Comparison of ENCODE assay signal across 11 cellular contexts in genomic region chr6:38155144-38155543, GRCh38.
DNase-seq lines count a peak whose midpoint lies in the region; ATAC-seq and TF ChIP-seq lines count a peak whose summit lies in the region.
"Had no signal": no experiment of that assay in that cellular context is flagged by ENCODE, and none has a peak within 500 bp of the region (broad histone marks: within the 10 kb centered on the region; RNA-seq: fewer than 3 reads in every experiment).

No MANE protein-coding gene starts in this region.

- H3K27me3 ChIP-seq in PC-9 (ENCODE audit: insufficient read depth, low read depth) (no peaks in the 10 kb centered on the region), fibroblast of lung (ENCODE audit: control insufficient read depth, insufficient read depth, low read length) (no peaks in the 10 kb centered on the region)

- H2AFZ ChIP-seq in PC-9 (no peak overlapping the region), fibroblast of lung (ENCODE audit: low read length) (no peak overlapping the region)

- H3K79me2 ChIP-seq in PC-9 (ENCODE audit: low read depth) (no peaks in the 10 kb centered on the region), fibroblast of lung (ENCODE audit: control insufficient read depth, insufficient read depth, low read length) (no peaks in the 10 kb centered on the region)

- no peak overlapping the region for H3K4me3 Mint-ChIP-seq in naive thymus-derived CD8-positive, alpha-beta T cell

- TF ChIP-seq CTCF in PC-9 (conservative IDR thresholded peaks at IDR 0.05) (no peak), fibroblast of lung (conservative IDR thresholded peaks at IDR 0.05 in 1 of 2, IDR thresholded peaks at IDR 0.05 in 1 of 2; ENCODE audit: low read depth in 1 of 2, low read length in 2 of 2) (no peak)

- H3K4me2 ChIP-seq in PC-9 (no peak overlapping the region), fibroblast of lung (ENCODE audit: extremely low read depth, insufficient read depth, low read length) (no peak overlapping the region)

- ATAC-seq in naive thymus-derived CD8-positive, alpha-beta T cell, result no peak
- ATAC-seq in HG02840 (IDR thresholded peaks at IDR 0.05; ENCODE audit: low FRiP score, unreplicated experiment), result no peak

- CTCF ChIA-PET in PC-9 (lab: Charles Lee), result no interaction called here

- peak overlapping the region; percentile 38 for H3K9ac ChIP-seq in fibroblast of lung (ENCODE audit: insufficient read depth, low read length)

- no peaks in the 10 kb centered on the region for H3K9me2 ChIP-seq in PC-9 (ENCODE audit: insufficient read depth)

- H3K27me3 Mint-ChIP-seq in naive thymus-derived CD8-positive, alpha-beta T cell, result no peaks in the 10 kb centered on the region

- H3K4me1 ChIP-seq in PC-9 (replicated peaks; ENCODE audit: insufficient read depth) (no peaks in the 10 kb centered on the region), fibroblast of lung (ENCODE audit: control insufficient read depth, extremely low read depth, insufficient read depth, low read length) (peaks cover 14% of the 10 kb centered on the region)

- H3K36me3 ChIP-seq in PC-9 (ENCODE audit: low read depth) (no peaks in the 10 kb centered on the region), fibroblast of lung (ENCODE audit: control insufficient read depth, insufficient read depth, low read length) (no peaks in the 10 kb centered on the region)

- H4K20me1 ChIP-seq in PC-9 (ENCODE audit: insufficient read depth), result peaks cover 7% of the 10 kb centered on the region
- H4K20me1 ChIP-seq in fibroblast of lung (ENCODE audit: control insufficient read depth, extremely low read depth, insufficient read depth, low read length), result no peaks in the 10 kb centered on the region

- peaks cover 0 to 16% (median 5%) of the 10 kb centered on the region in 9 donors for H3K9me3 Mint-ChIP-seq in naive thymus-derived CD8-positive, alpha-beta T cell

- peaks cover 9 to 34% (median 13%) of the 10 kb centered on the region in 3 donors for H3K36me3 Mint-ChIP-seq in naive thymus-derived CD8-positive, alpha-beta T cell

- intact Hi-C loops in PC-9 (cut with micrococcal nuclease; ENCODE audit: unreplicated experiment), result no loop called here

- H3F3A ChIP-seq in PC-9 (ENCODE audit: insufficient read depth, low read depth), result no peaks in the 10 kb centered on the region

- H3K4me3 ChIP-seq in PC-9 (no peak overlapping the region), fibroblast of lung (replicated peaks in 1 of 4; ENCODE audit: control extremely low read depth in 1 of 4, insufficient read depth in 1 of 4, low read depth in 3 of 4, low read length in 4 of 4) (no peak overlapping the region)

- POLR2A ChIA-PET in PC-9 (lab: Charles Lee; ENCODE audit: unreplicated experiment), result no interaction called here
- POLR2A ChIA-PET in naive thymus-derived CD8-positive, alpha-beta T cell (lab: Charles Lee), result no interaction called here

- peak overlapping the region in 7 of 10 donors; percentile 7 to 89 (median 51) for H3K27ac Mint-ChIP-seq in naive thymus-derived CD8-positive, alpha-beta T cell

- H3K9me3 ChIP-seq in PC-9 (ENCODE audit: insufficient read depth, low read depth) (no peaks in the 10 kb centered on the region), fibroblast of lung (ENCODE audit: control insufficient read depth, insufficient read depth, low read depth, low read length) (no peaks in the 10 kb centered on the region)

- peaks cover 8 to 12% (median 8%) of the 10 kb centered on the region in 4 donors for H3K4me1 Mint-ChIP-seq in naive thymus-derived CD8-positive, alpha-beta T cell

- DNase-seq in CD1c-positive myeloid dendritic cell (ENCODE audit: extremely low spot score), result peak; percentile 75
- no peak for DNase-seq in PC-9
- peak in 1 of 2 donors; percentile 52 for DNase-seq in fibroblast of lung (ENCODE audit: low read depth in 2 of 2)
- DNase-seq in naive thymus-derived CD8-positive, alpha-beta T cell, result no peak
- DNase-seq in HPDE6-E6E7 (ENCODE audit: extremely low spot score), result no peak
- no peak for DNase-seq in effector CD8-positive, alpha-beta T cell (lab: John Stamatoyannopoulos, UW)
- no peak for DNase-seq in NCI-H748 treated with DMSO at 0.1 percent for 48 hours (lab: John Stamatoyannopoulos, UW)
- DNase-seq: NCI-H1105 treated with DMSO at 0.1 percent for 48 hours; stimulated activated naive CD4-positive, alpha-beta T cell treated with Interleukin-2 at 50 U/mL for 16 hours; SW 1271 had no signal

- BruUV-seq in PC-9 (replicated peaks; lab: Mats Ljungman, UMichigan), result no TSS peak

- H3K27ac ChIP-seq in PC-9 (peak overlapping the region; percentile 1; the same call in 1 of the 2 replicates), fibroblast of lung (ENCODE audit: insufficient read depth, low read length) (peak overlapping the region; percentile 73)
